9 cellular contexts compared by ENCODE assay signal in the genomic region with DNA sequence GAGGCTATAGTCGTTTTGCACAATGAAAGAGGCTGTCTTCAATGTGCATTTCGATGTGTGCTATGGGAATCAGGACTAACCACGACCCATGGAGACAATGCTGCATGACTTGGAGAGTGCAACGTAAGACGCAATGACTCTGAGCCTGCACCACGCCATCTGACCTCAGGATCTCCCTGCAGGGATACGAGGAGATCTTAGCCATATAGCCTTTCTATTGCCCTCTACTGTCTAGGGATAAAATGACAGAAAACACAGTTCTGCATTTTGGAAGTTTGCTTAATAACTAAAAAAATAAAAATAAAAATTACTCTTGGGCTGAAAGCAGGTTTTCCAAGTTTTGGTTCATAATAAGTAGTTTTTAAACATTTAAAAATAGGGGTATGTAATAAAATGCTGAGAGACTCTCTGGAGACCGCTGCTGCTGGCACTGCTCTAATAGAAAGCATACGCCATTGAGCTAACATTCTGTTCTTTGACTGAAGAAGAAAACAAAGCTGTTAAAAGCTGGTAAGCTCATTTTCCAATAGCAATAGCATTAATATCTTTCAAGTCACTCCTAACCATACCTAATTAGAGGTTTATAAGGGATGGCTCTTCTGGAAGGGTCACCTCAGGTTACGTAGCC.
DNase-seq lines count a peak whose midpoint lies in the region; ATAC-seq and TF ChIP-seq lines count a peak whose summit lies in the region.
"Had no signal": no experiment of that assay in that cellular context is flagged by ENCODE, and none has a peak within 500 bp of the region (broad histone marks: within the 10 kb centered on the region; RNA-seq: fewer than 3 reads in every experiment).

No MANE protein-coding gene starts in this region.

- no peak for TF ChIP-seq CTCF in foreskin fibroblast (IDR thresholded peaks at IDR 0.05; ENCODE audit: low read depth, low read length)

- POLR2A ChIA-PET in T-cell (lab: Charles Lee) = interaction anchor here in 1 of 2 donors (0.7 kb wide), 1 partner anchor 1906 kb away, joined by 3 read pairs; no protein-coding TSS in a partner anchor

- H3K4me3 Mint-ChIP-seq in T-cell = no peak overlapping the region

- no peaks in the 10 kb centered on the region for H3K9me2 ChIP-seq in GM23248 (ENCODE audit: insufficient read depth)

- no peak overlapping the region for H3K4me2 ChIP-seq in GM23248 (ENCODE audit: unreplicated experiment)

- H3K36me3 ChIP-seq in GM23248 (ENCODE audit: low read depth) = no peaks in the 10 kb centered on the region
- H3K36me3 ChIP-seq: neutrophil had no signal

- H3K9me3 Mint-ChIP-seq in T-cell = no peaks in the 10 kb centered on the region

- H3K9me3 ChIP-seq in GM23248 (ENCODE audit: low read depth) = no peaks in the 10 kb centered on the region
- H3K9me3 ChIP-seq: neutrophil had no signal

- DNase-seq in GM23248 (peak; percentile 75), RKO (ENCODE audit: low spot score) (peak; percentile 36), foreskin fibroblast (peak; percentile 62 to 80), putamen (ENCODE audit: low spot score) (peak; percentile 5), SW480 (ENCODE audit: low spot score) (no peak), T-cell (no peak)

- no peaks in the 10 kb centered on the region for H3K36me3 Mint-ChIP-seq in T-cell

- in situ Hi-C loops in GM23248 (cut with MboI) = loop anchor here (25.0 kb wide), 1 partner anchor 401 kb away; no protein-coding TSS in a partner anchor

- no peak overlapping the region for H3K27ac Mint-ChIP-seq in T-cell

- no peaks in the 10 kb centered on the region for H4K20me1 ChIP-seq in GM23248 (ENCODE audit: insufficient read depth)

- H2AFZ ChIP-seq in GM23248 = no peak overlapping the region

- H3K4me3 ChIP-seq in GM23248 (no peak overlapping the region), foreskin fibroblast (ENCODE audit: low read depth in 1 of 2, low read length in 2 of 2) (peak overlapping the region in 1 of 2 donors; percentile 2)

- peak overlapping the region; percentile 2; the same call in 1 of the 2 replicates for H3K27ac ChIP-seq in GM23248
- H3K27ac ChIP-seq: neutrophil had no signal

- CTCF ChIA-PET in T-cell (lab: Charles Lee) = interaction anchor here in 1 of 2 donors (0.7 kb wide), 1 partner anchor 14 kb away, joined by 3 read pairs; no protein-coding TSS in a partner anchor

- H3K4me1 ChIP-seq in GM23248 (ENCODE audit: insufficient read depth) = peaks cover 32% of the 10 kb centered on the region

- H3F3A ChIP-seq in GM23248 (ENCODE audit: insufficient read depth) = peaks cover 26% of the 10 kb centered on the region

- H3K27me3 Mint-ChIP-seq in T-cell = no peaks in the 10 kb centered on the region

- no peaks in the 10 kb centered on the region for H3K4me1 Mint-ChIP-seq in T-cell

- H3K79me2 ChIP-seq in GM23248 (ENCODE audit: insufficient read depth) = no peaks in the 10 kb centered on the region; the same call in 1 of the 2 replicates

- ATAC-seq in GM19467 (IDR thresholded peaks at IDR 0.05; ENCODE audit: unreplicated experiment) (no peak), HG03095 (IDR thresholded peaks at IDR 0.05; ENCODE audit: unreplicated experiment) (no peak), T-cell (replicated peaks in 1 of 4) (no peak)

- H3K27me3 ChIP-seq in GM23248 (replicated peaks; ENCODE audit: insufficient read depth) = no peaks in the 10 kb centered on the region
- H3K27me3 ChIP-seq: neutrophil had no signal

- no peak overlapping the region for H3K9ac ChIP-seq in GM23248

- 47 to 53% methylated on average over 10 of the region's 10 CpGs for WGBS in GM23248 (ENCODE audit: low coverage in 1 of 2, low lambda C conversion rate in 2 of 2, missing lambda C conversion rate in 2 of 2), 2 experiments

Comparison
In these comparisons a context has a peak if more than half of its experiments do, and no peak if none do; other contexts are left out.
1. DNase-seq: peak in GM23248 (single experiment), RKO (single experiment), foreskin fibroblast (2 of 2) and putamen (single experiment); none in SW480 (single experiment) and T-cell (0 of 34).